2 cellular contexts compared by ENCODE assay signal in genomic region chr17:40547785-40548478, GRCh38.
TF ChIP-seq lines count a peak whose summit lies in the region.

No MANE protein-coding gene starts in this region.

TF ChIP-seq in A549, 52 proteins besides CTCF, POLR2A, EP300 and RAD21:
- TF ChIP-seq RCOR1 (IDR thresholded peaks at IDR 0.05; ENCODE audit: low read depth, low read length) (peak; percentile 31; the same call in 1 of the 2 replicates), RNF2 (IDR thresholded peaks at IDR 0.05; ENCODE audit: borderline replicate concordance, low read depth) (no peak), ZSCAN20 (CRISPR knock-in tag; IDR thresholded peaks at IDR 0.05) (peak; percentile 53; the same call in 1 of the 2 replicates), PBX3 (IDR thresholded peaks at IDR 0.05) (no peak), CHD4 (IDR thresholded peaks at IDR 0.05; ENCODE audit: borderline replicate concordance) (peak; percentile 82; the same call in 1 of the 2 replicates), HMGXB4 (CRISPR knock-in tag; IDR thresholded peaks at IDR 0.05; ENCODE audit: borderline replicate concordance) (no peak), CBX8 (IDR thresholded peaks at IDR 0.05) (no peak), KDM5A (IDR thresholded peaks at IDR 0.05) (no peak), RFX5 (IDR thresholded peaks at IDR 0.05) (no peak), PHF8 (IDR thresholded peaks at IDR 0.05; ENCODE audit: borderline replicate concordance, low read depth) (no peak), FOSB (CRISPR knock-in tag; IDR thresholded peaks at IDR 0.05) (0 out of 2 replicates have a peak, but pooled peaks have one; percentile 47), RARB (CRISPR knock-in tag; IDR thresholded peaks at IDR 0.05) (peak; percentile 53; the same call in 1 of the 2 replicates), JUN (IDR thresholded peaks at IDR 0.05) (peak in 1 of 2 experiments; percentile 29; a peak in 1 of 5 replicates), HDAC2 (IDR thresholded peaks at IDR 0.05) (peak; percentile 87), MAZ (IDR thresholded peaks at IDR 0.05; ENCODE audit: borderline replicate concordance, low read depth, low read length) (no peak), HOXA7 (CRISPR knock-in tag; IDR thresholded peaks at IDR 0.05) (peak; percentile 91), FOXS1 (CRISPR knock-in tag; IDR thresholded peaks at IDR 0.05) (no peak), ZFP36 (IDR thresholded peaks at IDR 0.05; ENCODE audit: borderline replicate concordance, partially characterized antibody) (peak; percentile 81), HOXB13 (CRISPR knock-in tag; IDR thresholded peaks at IDR 0.05; ENCODE audit: low read depth) (0 out of 2 replicates have a peak, but pooled peaks have one; percentile 16), GATA3 (IDR thresholded peaks at IDR 0.05; ENCODE audit: borderline replicate concordance) (no peak), TFCP2L1 (CRISPR knock-in tag; IDR thresholded peaks at IDR 0.05) (0 out of 2 replicates have a peak, but pooled peaks have one; percentile 0), KDM1A (IDR thresholded peaks at IDR 0.05; ENCODE audit: low read depth) (peak; percentile 98), MAX (IDR thresholded peaks at IDR 0.05) (no peak), NFE2L2 (conservative IDR thresholded peaks at IDR 0.05; ENCODE audit: low read length) (no peak)

TF ChIP-seq in IMR-90, 13 proteins besides CTCF, POLR2A, EP300 and RAD21:
- no peak for TF ChIP-seq SMC3 (IDR thresholded peaks at IDR 0.05; ENCODE audit: low read depth, low read length)
- no peak for TF ChIP-seq USF2 (IDR thresholded peaks at IDR 0.05; ENCODE audit: low read depth, low read length)
- no peak for TF ChIP-seq MXI1 (IDR thresholded peaks at IDR 0.05; ENCODE audit: borderline replicate concordance, low read depth, low read length)
- no peak for TF ChIP-seq RCOR1 (IDR thresholded peaks at IDR 0.05; ENCODE audit: insufficient replicate concordance, low read length)
- TF ChIP-seq MAZ (IDR thresholded peaks at IDR 0.05; ENCODE audit: borderline replicate concordance, low read depth, low read length) = no peak
- no peak for TF ChIP-seq CHD1 (IDR thresholded peaks at IDR 0.05; ENCODE audit: low read depth, low read length)
- TF ChIP-seq MAFK (IDR thresholded peaks at IDR 0.05; ENCODE audit: low read depth, low read length) = no peak
- TF ChIP-seq NFE2L2 (IDR thresholded peaks at IDR 0.05; ENCODE audit: low read depth, low read length) = no peak
- no peak for TF ChIP-seq FOS (IDR thresholded peaks at IDR 0.05; ENCODE audit: low read depth, low read length)
- TF ChIP-seq ELK1 (IDR thresholded peaks at IDR 0.05; ENCODE audit: borderline replicate concordance, low read depth, low read length) = no peak
- TF ChIP-seq RFX5 (IDR thresholded peaks at IDR 0.05; ENCODE audit: low read depth, low read length) = no peak
- no peak for TF ChIP-seq CEBPB (IDR thresholded peaks at IDR 0.05; ENCODE audit: low read depth, low read length)
